Comparison of ENCODE assay signal across 1 cellular context in the genomic region with DNA sequence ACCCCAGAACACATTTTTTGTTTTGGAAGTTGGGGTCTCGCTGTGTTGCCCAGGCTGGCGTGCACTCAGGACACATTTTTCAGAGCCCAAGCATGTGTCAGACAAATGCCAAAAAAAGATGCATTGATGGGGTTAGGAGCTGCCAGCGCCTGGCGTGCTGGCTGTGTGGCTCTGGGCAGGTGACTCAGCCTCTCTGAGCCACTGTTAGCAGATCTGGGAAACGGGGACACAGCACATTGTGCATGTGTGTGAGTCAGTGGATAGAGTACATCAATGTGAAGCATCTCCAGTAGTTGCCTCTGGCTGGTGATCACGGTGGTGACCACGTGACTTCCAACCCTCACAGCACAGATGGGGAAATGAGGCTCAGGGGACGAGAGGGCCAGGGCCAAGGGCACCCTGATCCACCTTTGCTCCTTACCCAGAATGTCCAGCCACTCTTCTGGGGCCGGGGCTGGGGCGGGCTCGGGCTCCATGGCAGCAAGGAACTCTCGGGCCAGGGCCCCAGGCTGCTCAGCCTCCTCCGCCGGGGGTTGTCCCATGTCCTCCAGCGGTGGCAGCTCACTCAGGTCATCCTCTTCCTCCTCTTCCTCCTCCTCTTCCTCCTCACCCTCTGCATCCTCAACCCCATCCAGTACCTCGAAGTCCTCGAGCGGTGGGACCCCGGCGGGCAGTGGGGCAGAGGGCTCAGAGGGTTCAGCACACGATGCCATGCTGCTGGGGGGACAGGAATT.
TF ChIP-seq lines count a peak whose summit lies in the region.

No MANE protein-coding gene starts in this region.

TF ChIP-seq in H1, 55 proteins besides CTCF, POLR2A, EP300 and RAD21:
- TF ChIP-seq FOSL1 (IDR thresholded peaks at IDR 0.05; ENCODE audit: insufficient read depth, low read depth, low read length) = no peak
